In the genomic region with DNA sequence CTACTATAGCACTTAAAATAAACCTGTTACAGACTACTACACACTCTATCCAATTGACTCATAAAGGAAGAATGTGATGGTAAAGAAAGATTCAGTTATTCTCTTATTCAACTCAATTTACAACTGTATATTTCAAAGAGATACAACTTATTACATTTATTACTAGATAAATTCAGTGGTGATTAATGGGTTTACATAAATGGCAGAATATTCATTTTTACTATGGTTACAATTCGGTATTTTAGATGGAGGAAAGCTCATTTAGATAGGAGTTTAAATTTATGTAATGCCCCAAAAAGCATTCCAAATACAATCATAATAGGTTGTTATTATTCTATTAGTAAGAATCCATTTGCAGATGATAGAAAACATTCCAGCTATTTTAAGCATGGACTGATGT, we compare ENCODE assay signal across 27 cellular contexts.
"Had no signal": no experiment of that assay in that cellular context is flagged by ENCODE, and none has a peak within 500 bp of the region (broad histone marks: within the 10 kb centered on the region; RNA-seq: fewer than 3 reads in every experiment).

No MANE protein-coding gene starts in this region.

- ATAC-seq: stimulated activated effector memory CD8-positive, alpha-beta T cell treated with anti-CD3 and anti-CD28 coated beads, Interleukin-12 subunit alpha, Interleukin-12 subunit beta, amount 100 ng/mL, for 72 hours; stimulated activated memory B cell treated with anti-CD40 and anti-IgM and Interleukin-4, amounts not matched to agents 10 μg/mL and 1 μg/mL and 100 μg/mL, for 72 hours; stimulated activated naive B cell treated with anti-CD40 and anti-IgM and Interleukin-4, amounts not matched to agents 10 μg/mL and 1 μg/mL and 100 μg/mL, for 72 hours; stimulated activated naive CD8-positive, alpha-beta T cell treated with anti-CD3 and anti-CD28 coated beads, Interleukin-15, amount 100 ng/mL, for 72 hours; stimulated activated naive CD8-positive, alpha-beta T cell treated with anti-CD3 and anti-CD28 coated beads, Interleukin-15, Interleukin-2, amounts not matched to agents 100 U/mL and 50 U/mL, for 24 hours; upper lobe of right lung had no signal

- H3K9me3 ChIP-seq: stomach, suprapubic skin, testis, thoracic aorta, thyroid gland, tibial artery, tibial nerve, transverse colon, upper lobe of left lung, upper lobe of right lung, uterus, vagina had no signal

- H3K27me3 ChIP-seq: stomach, suprapubic skin, testis, thyroid gland, tibial artery, tibial nerve, transverse colon, upper lobe of left lung, upper lobe of right lung, uterus, vagina had no signal

- H3K4me3 ChIP-seq: stomach, suprapubic skin, testis, thoracic aorta, thyroid gland, tibial artery, tibial nerve, transverse colon, upper lobe of left lung, upper lobe of right lung, uterus, vagina had no signal

- DNase-seq: stimulated activated CD4-positive, alpha-beta T cell treated with anti-CD3 and anti-CD28 coated beads, Interleukin-2, amount 100 ng/mL, for 48 hours; stimulated activated CD4-positive, alpha-beta T cell treated with anti-CD3 and anti-CD28 coated beads, Interleukin-4, amount 100 ng/mL, for 1 hour; stimulated activated CD4-positive, alpha-beta T cell treated with anti-CD3 and anti-CD28 coated beads, Interleukin-4, amount 100 ng/mL, for 24 hours; stimulated activated CD4-positive, alpha-beta T cell treated with anti-CD3 and anti-CD28 coated beads, Interleukin-4, amount 100 ng/mL, for 4 hours; stimulated activated CD8-positive, alpha-beta memory T cell treated with anti-CD3 and anti-CD28 coated beads, Interleukin-4, amount 100 ng/mL, for 48 hours; stimulated activated naive B cell treated with anti-CD40 and anti-IgM and Interleukin-4, amounts not matched to agents 10 μg/mL and 1 μg/mL and 100 μg/mL, for 72 hours; stimulated activated naive CD4-positive, alpha-beta T cell; stimulated activated naive CD4-positive, alpha-beta T cell treated with Interleukin-2 at 50 U/mL for 16 hours; stimulated activated naive CD8-positive, alpha-beta T cell treated with anti-CD3 and anti-CD28 coated beads, Interleukin-15, amount 100 ng/mL, for 72 hours; stimulated activated naive CD8-positive, alpha-beta T cell treated with anti-CD3 and anti-CD28 coated beads, Interleukin-15, Interleukin-2, amounts not matched to agents 100 U/mL and 50 U/mL, for 24 hours; stomach; substantia nigra; testis; thyroid gland; tibial artery; transverse colon; trophoblast cell; upper lobe of left lung; upper lobe of right lung; uterus had no signal

- FAIRE-seq: urothelium cell line had no signal

- H3K27ac ChIP-seq: stomach, suprapubic skin, testis, thyroid gland, tibial artery, tibial nerve, transverse colon, upper lobe of left lung, upper lobe of right lung, uterus, vagina had no signal

- H3K36me3 ChIP-seq: stomach, suprapubic skin, thoracic aorta, thyroid gland, tibial artery, tibial nerve, transverse colon, upper lobe of left lung, upper lobe of right lung, uterus, vagina had no signal

- H3K4me1 ChIP-seq: stomach, suprapubic skin, testis, thyroid gland, tibial artery, tibial nerve, transverse colon, upper lobe of left lung, upper lobe of right lung, uterus, vagina had no signal
